In the genomic region with DNA sequence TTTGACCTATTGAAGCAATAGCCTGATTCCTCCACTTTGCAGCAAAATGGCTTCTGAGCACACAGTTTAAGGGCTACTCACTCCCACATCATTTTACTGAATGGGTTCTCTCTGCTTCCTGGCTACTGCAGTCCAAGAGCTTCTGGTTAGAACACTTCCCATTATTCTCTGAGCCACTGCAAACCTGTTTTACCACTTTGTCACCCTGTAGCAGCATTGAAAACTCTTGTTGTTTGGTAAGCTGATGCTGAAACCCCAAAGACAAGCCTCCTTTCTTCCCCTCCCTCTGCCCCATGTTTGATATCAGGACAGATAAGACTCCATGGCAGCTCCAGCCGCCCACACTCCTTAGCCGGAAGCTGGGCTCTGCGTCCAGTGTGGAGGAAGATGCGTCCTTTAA, we compare ENCODE assay signal across 21 cellular contexts.
DNase-seq lines count a peak whose midpoint lies in the region; ATAC-seq and TF ChIP-seq lines count a peak whose summit lies in the region.
"Had no signal": no experiment of that assay in that cellular context is flagged by ENCODE, and none has a peak within 500 bp of the region (broad histone marks: within the 10 kb centered on the region; RNA-seq: fewer than 3 reads in every experiment).

No MANE protein-coding gene starts in this region.

- intact Hi-C loops in Calu3 (cut with micrococcal nuclease; ENCODE audit: unreplicated experiment) (loop anchor here (1.0 to 5.0 kb wide), 5 partner anchors 34 to 133 kb away; partner anchors contain the start of gene WWC1), head of caudate nucleus (cut with DNase I) (no loop called here), ascending aorta (cut with DNase I) (no loop called here)

- no TSS peak for BruUV-seq in Calu3 (replicated peaks; lab: Mats Ljungman, UMichigan)

- H3K4me1 Mint-ChIP-seq in Calu3 (ENCODE audit: low read depth, unreplicated experiment) (peaks cover 43% of the 10 kb centered on the region), neural crest cell (peaks cover 40% of the 10 kb centered on the region)

- CTCF ChIA-PET in Calu3 (lab: Charles Lee) = interaction anchor here (0.8 to 1.8 kb wide), 12 partner anchors 10 to 133 kb away, joined by 3 to 14 read pairs (median 4); partner anchors contain the start of gene WWC1

- H3K9me3 Mint-ChIP-seq in Calu3 (ENCODE audit: low read depth, unreplicated experiment) (no peaks in the 10 kb centered on the region), neural crest cell (no peaks in the 10 kb centered on the region)

- no peaks in the 10 kb centered on the region for H3K9me3 ChIP-seq in ascending aorta
- H3K9me3 ChIP-seq: neutrophil, SJSA1, transverse colon had no signal

- H3K4me1 ChIP-seq in ascending aorta = no peaks in the 10 kb centered on the region
- H3K4me1 ChIP-seq: transverse colon had no signal

- no peaks in the 10 kb centered on the region for H3K27me3 Mint-ChIP-seq in Calu3 (ENCODE audit: unreplicated experiment)
- no peaks in the 10 kb centered on the region for H3K27me3 Mint-ChIP-seq in neural crest cell (ENCODE audit: low read depth)

- H3K36me3 ChIP-seq in ascending aorta = no peaks in the 10 kb centered on the region
- H3K36me3 ChIP-seq: neutrophil, transverse colon had no signal

- peak overlapping the region; percentile 67 for H3K27ac ChIP-seq in epithelial cell of prostate
- H3K27ac ChIP-seq in ascending aorta = no peak overlapping the region
- H3K27ac ChIP-seq: neutrophil, SJSA1, transverse colon had no signal

- H3K27ac Mint-ChIP-seq in Calu3 (ENCODE audit: unreplicated experiment) (peak overlapping the region; percentile 81), neural crest cell (ENCODE audit: unreplicated experiment) (peak overlapping the region; percentile 50)
- H3K27ac Mint-ChIP-seq: activated naive CD8-positive, alpha-beta T cell had no signal

- peaks cover 61% of the 10 kb centered on the region for H3K36me3 Mint-ChIP-seq in Calu3 (ENCODE audit: insufficient read depth, unreplicated experiment)
- no peaks in the 10 kb centered on the region for H3K36me3 Mint-ChIP-seq in neural crest cell (ENCODE audit: low read depth)
- H3K36me3 Mint-ChIP-seq: activated naive CD8-positive, alpha-beta T cell had no signal

- no peak for ATAC-seq in GM18505 (IDR thresholded peaks at IDR 0.05; ENCODE audit: unreplicated experiment)
- ATAC-seq in HG02981 (IDR thresholded peaks at IDR 0.05; ENCODE audit: unreplicated experiment) = no peak

- no peak overlapping the region for H3K4me3 ChIP-seq in ascending aorta
- H3K4me3 ChIP-seq: SJSA1, transverse colon had no signal

- H3K27me3 ChIP-seq in ascending aorta = no peaks in the 10 kb centered on the region
- H3K27me3 ChIP-seq: neutrophil, SJSA1, transverse colon had no signal

- no peak overlapping the region for H3K4me3 Mint-ChIP-seq in Calu3 (ENCODE audit: low read depth, unreplicated experiment)
- H3K4me3 Mint-ChIP-seq in neural crest cell = no peak overlapping the region
- H3K4me3 Mint-ChIP-seq: activated naive CD8-positive, alpha-beta T cell had no signal

- DNase-seq in Calu3 = peak; percentile 74
- DNase-seq in NCI-H2029 treated with DMSO at 0.1 percent for 48 hours (lab: John Stamatoyannopoulos, UW) = peak; percentile 86
- DNase-seq in epithelial cell of prostate (ENCODE audit: low read depth, low spot score) = peak; percentile 72
- no peak for DNase-seq in neural crest cell (ENCODE audit: low read depth, low spot score)
- DNase-seq in head of caudate nucleus = no peak
- DNase-seq in ascending aorta (ENCODE audit: low spot score in 2 of 2) = no peak
- DNase-seq: ACHN; activated CD4-positive, alpha-beta T cell treated with anti-CD3 and anti-CD28 coated beads, Interleukin-2, amount 50 U/mL, for 1 hour; caudate nucleus; effector memory CD4-positive, alpha-beta T cell; foreskin fibroblast; GDM1; NCI-H2171 treated with DMSO at 0.1 percent for 48 hours; stimulated activated CD4-positive, alpha-beta T cell treated with anti-CD3 and anti-CD28 coated beads, Interleukin-4, amount 100 ng/mL, for 4 hours; T-helper 9 cell; transverse colon had no signal

- no peak for TF ChIP-seq POLR2A in GM18505 (IDR thresholded peaks at IDR 0.05; ENCODE audit: borderline replicate concordance, extremely low read depth, insufficient read depth, insufficient read length)

- TF ChIP-seq CTCF in Calu3 (IDR thresholded peaks at IDR 0.05; ENCODE audit: unreplicated experiment) (no peak), neural crest cell (conservative IDR thresholded peaks at IDR 0.05) (no peak), ascending aorta (IDR thresholded peaks at IDR 0.05) (no peak)

Comparison
In these comparisons a context has a peak if more than half of its experiments do, and no peak if none do; other contexts are left out.
1. DNase-seq: peak in Calu3 (single experiment), NCI-H2029 treated with DMSO at 0.1 percent for 48 hours (single experiment) and epithelial cell of prostate (single experiment); none in neural crest cell (single experiment), head of caudate nucleus (0 of 42) and ascending aorta (0 of 2).